8 cellular contexts compared by ENCODE assay signal in genomic region chr1:804378-805110, GRCh38.
A peak's percentile ranks its signal among the peaks of the same experiment; 100 is the strongest.
DNase-seq lines count a peak whose midpoint lies in the region; ATAC-seq, FAIRE-seq and TF ChIP-seq lines count a peak whose summit lies in the region.
"Not testable (repeated sequence)": the region's sequence is repeated elsewhere in the genome, so short reads cannot be mapped to it uniquely, and the experiment has no call there.

No MANE protein-coding gene starts in this region.

- H3K9me3 ChIP-seq in RWPE2 (ENCODE audit: severe bottlenecking), result not testable (repeated sequence)

- H3K27me3 Mint-ChIP-seq in stimulated activated memory B cell treated with anti-CD40 and anti-IgM and Interleukin-4, amounts not matched to agents 10 μg/mL and 1 μg/mL and 100 μg/mL, for 72 hours, result not testable (repeated sequence)

- not testable (repeated sequence) for H3K4me3 ChIP-seq in RWPE2 (ENCODE audit: severe bottlenecking); fibroblast of villous mesenchyme (ENCODE audit: low read depth, low read length)

- H3K27me3 ChIP-seq in RWPE2 (ENCODE audit: insufficient read depth, poor library complexity, severe bottlenecking), result not testable (repeated sequence)

- not testable (repeated sequence) for H3K4me3 Mint-ChIP-seq in stimulated activated memory B cell treated with anti-CD40 and anti-IgM and Interleukin-4, amounts not matched to agents 10 μg/mL and 1 μg/mL and 100 μg/mL, for 72 hours

- not testable (repeated sequence) for H3K36me3 Mint-ChIP-seq in stimulated activated memory B cell treated with anti-CD40 and anti-IgM and Interleukin-4, amounts not matched to agents 10 μg/mL and 1 μg/mL and 100 μg/mL, for 72 hours

- peak; percentile 62 for ATAC-seq in GM18505 (IDR thresholded peaks at IDR 0.05; ENCODE audit: unreplicated experiment)
- ATAC-seq in GM19463 (IDR thresholded peaks at IDR 0.05; ENCODE audit: unreplicated experiment), result peak; percentile 82
- peak; percentile 83 for ATAC-seq in HG02973 (IDR thresholded peaks at IDR 0.05; ENCODE audit: unreplicated experiment)
- ATAC-seq in HG03565 (IDR thresholded peaks at IDR 0.05; ENCODE audit: unreplicated experiment), result peak; percentile 67
- peak; percentile 79 for ATAC-seq in RWPE2 (ENCODE audit: low read depth)
- ATAC-seq in stimulated activated memory B cell treated with anti-CD40 and anti-IgM and Interleukin-4, amounts not matched to agents 10 μg/mL and 1 μg/mL and 100 μg/mL, for 72 hours, result peak; percentile 96

- TF ChIP-seq POLR2A in GM18505 (IDR thresholded peaks at IDR 0.05; ENCODE audit: borderline replicate concordance, extremely low read depth, insufficient read depth, insufficient read length); H54 (IDR thresholded peaks at IDR 0.05; ENCODE audit: low read depth, low read length): not testable (repeated sequence)

- H3K9me3 Mint-ChIP-seq in stimulated activated memory B cell treated with anti-CD40 and anti-IgM and Interleukin-4, amounts not matched to agents 10 μg/mL and 1 μg/mL and 100 μg/mL, for 72 hours, result not testable (repeated sequence)

- H3K4me1 Mint-ChIP-seq in stimulated activated memory B cell treated with anti-CD40 and anti-IgM and Interleukin-4, amounts not matched to agents 10 μg/mL and 1 μg/mL and 100 μg/mL, for 72 hours, result not testable (repeated sequence)

- H3K4me1 ChIP-seq in RWPE2 (ENCODE audit: insufficient read depth, poor library complexity, severe bottlenecking), result not testable (repeated sequence)

- H3K27ac ChIP-seq in RWPE2 (ENCODE audit: poor library complexity, severe bottlenecking), result not testable (repeated sequence)

- peak; percentile 55 for FAIRE-seq in H54 (lab: Jason Lieb, UNC)

- H3K27ac Mint-ChIP-seq in stimulated activated memory B cell treated with anti-CD40 and anti-IgM and Interleukin-4, amounts not matched to agents 10 μg/mL and 1 μg/mL and 100 μg/mL, for 72 hours, result not testable (repeated sequence)

- not testable (repeated sequence) for H3K36me3 ChIP-seq in RWPE2 (ENCODE audit: low read depth)

- DNase-seq in H54 (ENCODE audit: insufficient read length, low spot score); RWPE2 (ENCODE audit: low spot score): not testable (repeated sequence)
- peak; percentile 11 for DNase-seq in fibroblast of villous mesenchyme (ENCODE audit: low read depth)

- TF ChIP-seq CTCF in RWPE2 (IDR thresholded peaks at IDR 0.05; ENCODE audit: poor library complexity, severe bottlenecking); fibroblast of villous mesenchyme (IDR thresholded peaks at IDR 0.05; ENCODE audit: insufficient read depth, low read depth, low read length): not testable (repeated sequence)
